Comparison of ENCODE assay signal across 8 cellular contexts in genomic region chr17:50150354-50151040, GRCh38. TPM values are rescaled to one million over a fixed set of nuclear protein-coding genes. Genes with fewer than 3 reads are reported as not detected.
DNase-seq lines count a peak whose midpoint lies in the region; ATAC-seq and TF ChIP-seq lines count a peak whose summit lies in the region.

PPP1R9B (minus strand) TSS chr17:50150677; CDS start chr17:50150513, 164 bp downstream.

- no peak for TF ChIP-seq POLR2A in transverse colon (IDR thresholded peaks at IDR 0.05)

- H3K27me3 ChIP-seq in BLaER1 (no peaks in the 10 kb centered on the region), KMS-11 (ENCODE audit: insufficient read depth, low read depth) (no peaks in the 10 kb centered on the region), colonic mucosa (no peaks in the 10 kb centered on the region), mesendoderm (ENCODE audit: insufficient read depth, low read length, poor library complexity) (no peaks in the 10 kb centered on the region), transverse colon (no peaks in the 10 kb centered on the region)

- H3K9me3 ChIP-seq in BLaER1: no peaks in the 10 kb centered on the region
- H3K9me3 ChIP-seq in colonic mucosa: no peaks in the 10 kb centered on the region
- no peaks in the 10 kb centered on the region for H3K9me3 ChIP-seq in transverse colon

- H3K4ac ChIP-seq in mesendoderm (ENCODE audit: low read depth, low read length): peak within 1 kb of the TSS; percentile 36

- in situ Hi-C loops in transverse colon (cut with MboI; ENCODE audit: low pct_ligation_motif_present in 1 of 4, low pct_unique_long_range_greater_than_20kb in 1 of 4, low sequenced_read_pairs in 3 of 4): no loop called here

- WGBS in mesendoderm (ENCODE audit: extremely low coverage, insufficient coverage, low lambda C conversion rate): no CpG with 5 or more reads among the region's 69 CpGs
- WGBS in transverse colon (ENCODE audit: low coverage in 1 of 2), 2 donors: 1% methylated on average over 49 of the region's 69 CpGs; no CpG with 5 or more reads in 1 of the 2 donors

- H3K18ac ChIP-seq in mesendoderm (ENCODE audit: low read length): peak within 1 kb of the TSS; percentile 70

- H3K27ac ChIP-seq in BLaER1 (peak within 1 kb of the TSS; percentile 98), KMS-11 (peak within 1 kb of the TSS; percentile 62), colonic mucosa (peak within 1 kb of the TSS; percentile 91), mesendoderm (ENCODE audit: low read depth, low read length) (peak within 1 kb of the TSS; percentile 87), transverse colon (peak within 1 kb of the TSS; percentile 92 to 98 (median 95))

- H4K8ac ChIP-seq in mesendoderm (ENCODE audit: low read depth, low read length): no peak within 1 kb of the TSS

- no peak for DNase-seq in colonic mucosa
- DNase-seq in mesendoderm: no peak
- no peak for DNase-seq in transverse colon
- DNase-seq in DMS53 (lab: John Stamatoyannopoulos, UW): no peak
- no peak for DNase-seq in NCI-H82 treated with DMSO at 0.1 percent for 48 hours (lab: John Stamatoyannopoulos, UW; ENCODE audit: unreplicated experiment)

- no peak within 1 kb of the TSS for H2BK120ac ChIP-seq in mesendoderm (ENCODE audit: low read depth, low read length)

- H2BK15ac ChIP-seq in mesendoderm (replicated peaks; ENCODE audit: low read depth): no peak within 1 kb of the TSS

- no peak for TF ChIP-seq EP300 in transverse colon (IDR thresholded peaks at IDR 0.05; ENCODE audit: low read depth)

- intact Hi-C loops in colonic mucosa (cut with DNase I): loop anchor here (5.0 kb wide), 1 partner anchor 53 kb away; the partner anchor contains the start of gene PDK2
- intact Hi-C loops in transverse colon (cut with DNase I; ENCODE audit: low total_unique reads): no loop called here

- H3K36me3 ChIP-seq in BLaER1: peaks cover 11% of the 10 kb centered on the region; the same call in 1 of the 2 replicates
- no peaks in the 10 kb centered on the region for H3K36me3 ChIP-seq in KMS-11 (ENCODE audit: insufficient read depth)
- H3K36me3 ChIP-seq in colonic mucosa: no peaks in the 10 kb centered on the region
- no peaks in the 10 kb centered on the region for H3K36me3 ChIP-seq in mesendoderm (ENCODE audit: control insufficient read depth, insufficient read depth, low read length)
- no peaks in the 10 kb centered on the region for H3K36me3 ChIP-seq in transverse colon

- H4K20me1 ChIP-seq in BLaER1: peaks cover 33% of the 10 kb centered on the region
- H4K20me1 ChIP-seq in KMS-11 (ENCODE audit: insufficient read depth): no peaks in the 10 kb centered on the region

- no peak for TF ChIP-seq CTCF in KMS-11 (conservative IDR thresholded peaks at IDR 0.05; ENCODE audit: low read depth, low read length)
- no peak for TF ChIP-seq CTCF in colonic mucosa (IDR thresholded peaks at IDR 0.05)
- TF ChIP-seq CTCF in transverse colon (IDR thresholded peaks at IDR 0.05): no peak

- peak within 1 kb of the TSS; percentile 89 for H3K23ac ChIP-seq in mesendoderm (ENCODE audit: low read length)

- H3K4me1 ChIP-seq in BLaER1: peaks cover 58% of the 10 kb centered on the region
- peaks cover 55% of the 10 kb centered on the region for H3K4me1 ChIP-seq in KMS-11 (ENCODE audit: low read depth, poor library complexity, severe bottlenecking)
- peaks cover 9% of the 10 kb centered on the region for H3K4me1 ChIP-seq in colonic mucosa
- H3K4me1 ChIP-seq in mesendoderm (ENCODE audit: control insufficient read depth, low read depth, low read length): peaks cover 11% of the 10 kb centered on the region
- peaks cover 28 to 67% (median 55%) of the 10 kb centered on the region in 4 donors for H3K4me1 ChIP-seq in transverse colon

- H3K79me2 ChIP-seq in KMS-11 (ENCODE audit: insufficient read depth, low read depth): peaks cover 47% of the 10 kb centered on the region
- peaks cover 6% of the 10 kb centered on the region for H3K79me2 ChIP-seq in mesendoderm (ENCODE audit: control insufficient read depth, insufficient read depth, low read length)

- no peak for ATAC-seq in GM18909 (IDR thresholded peaks at IDR 0.05; ENCODE audit: poor library complexity, unreplicated experiment)

- H2BK5ac ChIP-seq in mesendoderm (ENCODE audit: low read length): peak within 1 kb of the TSS; percentile 64

- no peak within 1 kb of the TSS for H2AK5ac ChIP-seq in mesendoderm (ENCODE audit: low read length)

- H3K9ac ChIP-seq in BLaER1 (peak within 1 kb of the TSS; percentile 98), KMS-11 (peak within 1 kb of the TSS; percentile 79), colonic mucosa (ENCODE audit: low read depth in 2 of 2, low read length in 2 of 2) (peak within 1 kb of the TSS; percentile 76 to 89), mesendoderm (ENCODE audit: low read length) (peak within 1 kb of the TSS; percentile 85)

- H3K56ac ChIP-seq in mesendoderm (ENCODE audit: low read length): peak within 1 kb of the TSS; percentile 87

- H2AFZ ChIP-seq in KMS-11 (ENCODE audit: low read depth): peak within 1 kb of the TSS; percentile 77

- peaks cover 9% of the 10 kb centered on the region for H3K79me1 ChIP-seq in mesendoderm (ENCODE audit: low read length)

- H3K4me2 ChIP-seq in BLaER1 (peak within 1 kb of the TSS; percentile 100), KMS-11 (peak within 1 kb of the TSS; percentile 100), mesendoderm (ENCODE audit: low read length) (peak within 1 kb of the TSS; percentile 88)

- H3K4me3 ChIP-seq in BLaER1: peak within 1 kb of the TSS; percentile 98
- no peak within 1 kb of the TSS for H3K4me3 ChIP-seq in KMS-11 (IDR thresholded peaks at IDR 0.05; ENCODE audit: insufficient read depth, low read depth, low read length)
- peak within 1 kb of the TSS; percentile 87 for H3K4me3 ChIP-seq in colonic mucosa
- H3K4me3 ChIP-seq in mesendoderm (ENCODE audit: low read length): peak within 1 kb of the TSS; percentile 51
- peak within 1 kb of the TSS; percentile 61 to 91 (median 78) for H3K4me3 ChIP-seq in transverse colon

- peak within 1 kb of the TSS; percentile 86 for H4K5ac ChIP-seq in mesendoderm (ENCODE audit: low read length)

RNA-seq across cellular contexts. Expression of gene PPP1R9B, which starts in this region (rescaled TPM):
- total RNA-seq in colonic mucosa: 10 to 100 TPM; 36.6 to 43.2 TPM
- 2.9 TPM for polyA plus RNA-seq in mesendoderm (2013, experiment 1 of 2)
- 2.9 TPM for polyA plus RNA-seq in mesendoderm (2013, experiment 2 of 2)
- total RNA-seq in transverse colon: 10 to 100 TPM; 19.0 to 29.9 (median 27.7) TPM
